ENCODE assay signal across 12 cellular contexts in the genomic region with DNA sequence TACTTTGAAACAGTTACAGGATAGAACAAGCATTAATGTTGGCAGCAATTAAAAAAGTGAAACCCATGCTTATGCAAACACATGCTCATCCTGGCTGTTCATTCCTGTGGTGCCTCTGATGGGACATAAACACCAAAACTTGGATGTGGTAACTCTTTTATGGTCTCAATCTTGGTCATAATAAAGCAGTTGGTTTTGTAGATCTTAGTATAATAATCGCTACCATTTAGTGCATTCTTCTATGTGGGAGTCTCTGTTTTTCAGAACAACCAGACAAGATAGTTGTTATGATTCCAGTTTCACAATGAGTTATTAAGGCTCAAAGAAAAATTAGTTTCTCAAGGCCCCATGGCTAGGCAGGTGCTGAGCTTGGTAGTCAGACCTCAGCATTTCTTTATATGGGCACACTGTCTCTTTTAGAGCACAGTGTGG.
DNase-seq lines count a peak whose midpoint lies in the region; ATAC-seq lines count a peak whose summit lies in the region.
"Had no signal": no experiment of that assay in that cellular context is flagged by ENCODE, and none has a peak within 500 bp of the region (broad histone marks: within the 10 kb centered on the region; RNA-seq: fewer than 3 reads in every experiment).

No MANE protein-coding gene starts in this region.

- peak overlapping the region; percentile 68 for H3K4me3 ChIP-seq in CD4-positive, CD25-positive, alpha-beta regulatory T cell (ENCODE audit: low read depth, low read length)
- H3K4me3 ChIP-seq: tibial nerve had no signal

- H3K4me1 ChIP-seq in CD4-positive, CD25-positive, alpha-beta regulatory T cell (ENCODE audit: control insufficient read depth, insufficient read depth, low read length, poor library complexity, severe bottlenecking): peaks cover 21% of the 10 kb centered on the region

- peak overlapping the region in 3 of 4 donors; percentile 63 to 69 (median 68) for H3K4me3 Mint-ChIP-seq in CD4-positive, CD25-positive, alpha-beta regulatory T cell
- peak overlapping the region; percentile 91 for H3K4me3 Mint-ChIP-seq in activated T-helper 17 cell treated with anti-CD3 and anti-CD28 coated beads, Interleukin-2, amount 50 U/mL, for 72 hours

- H3K36me3 Mint-ChIP-seq in CD4-positive, CD25-positive, alpha-beta regulatory T cell: peaks cover 48% of the 10 kb centered on the region
- peaks cover 47% of the 10 kb centered on the region for H3K36me3 Mint-ChIP-seq in activated T-helper 17 cell treated with anti-CD3 and anti-CD28 coated beads, Interleukin-2, amount 50 U/mL, for 72 hours (ENCODE audit: low read depth)

- no peaks in the 10 kb centered on the region for H3K9me3 ChIP-seq in CD4-positive, CD25-positive, alpha-beta regulatory T cell (ENCODE audit: control insufficient read depth in 2 of 2, low read length in 2 of 2)
- H3K9me3 ChIP-seq: tibial nerve had no signal

- no peaks in the 10 kb centered on the region for H3K27me3 Mint-ChIP-seq in CD4-positive, CD25-positive, alpha-beta regulatory T cell
- no peaks in the 10 kb centered on the region for H3K27me3 Mint-ChIP-seq in activated T-helper 17 cell treated with anti-CD3 and anti-CD28 coated beads, Interleukin-2, amount 50 U/mL, for 72 hours

- DNase-seq in CD4-positive, CD25-positive, alpha-beta regulatory T cell: peak in 1 of 3 donors; percentile 53
- DNase-seq in mesenteric fat pad (ENCODE audit: low spot score): no peak
- DNase-seq in HuH-7.5 (ENCODE audit: low spot score): no peak
- DNase-seq in DMS114 treated with DMSO at 0.1 percent for 48 hours (lab: John Stamatoyannopoulos, UW; ENCODE audit: unreplicated experiment): no peak
- no peak for DNase-seq in cardiac septum (ENCODE audit: low spot score)
- DNase-seq: foreskin fibroblast, mammary epithelial cell, NCI-H69 had no signal

- ATAC-seq in CD4-positive, CD25-positive, alpha-beta regulatory T cell (ENCODE audit: low read depth in 2 of 2): peak; percentile 11 to 16
- ATAC-seq in GM18868 (IDR thresholded peaks at IDR 0.05; ENCODE audit: unreplicated experiment): peak; percentile 90
- peak; percentile 69 for ATAC-seq in HG02981 (IDR thresholded peaks at IDR 0.05; ENCODE audit: unreplicated experiment)
- peak; percentile 90 for ATAC-seq in activated T-helper 17 cell treated with anti-CD3 and anti-CD28 coated beads, Interleukin-2, amount 50 U/mL, for 72 hours (replicated peaks)

- peak overlapping the region; percentile 36 for H3K27ac ChIP-seq in CD4-positive, CD25-positive, alpha-beta regulatory T cell (ENCODE audit: insufficient read depth, low read length, poor library complexity, severe bottlenecking)

- intact Hi-C loops in cardiac septum (cut with DNase I): no loop called here

- no peaks in the 10 kb centered on the region for H3K27me3 ChIP-seq in CD4-positive, CD25-positive, alpha-beta regulatory T cell (ENCODE audit: control insufficient read depth, insufficient read depth, low read length)
- H3K27me3 ChIP-seq: tibial nerve had no signal

- H3K36me3 ChIP-seq in CD4-positive, CD25-positive, alpha-beta regulatory T cell (ENCODE audit: control insufficient read depth, insufficient read depth, low read length): peaks cover 42% of the 10 kb centered on the region

- no peaks in the 10 kb centered on the region for H3K9me3 Mint-ChIP-seq in CD4-positive, CD25-positive, alpha-beta regulatory T cell
- H3K9me3 Mint-ChIP-seq in activated T-helper 17 cell treated with anti-CD3 and anti-CD28 coated beads, Interleukin-2, amount 50 U/mL, for 72 hours: no peaks in the 10 kb centered on the region

- peaks cover 16 to 34% (median 29%) of the 10 kb centered on the region in 4 donors for H3K4me1 Mint-ChIP-seq in CD4-positive, CD25-positive, alpha-beta regulatory T cell
- H3K4me1 Mint-ChIP-seq in activated T-helper 17 cell treated with anti-CD3 and anti-CD28 coated beads, Interleukin-2, amount 50 U/mL, for 72 hours: peaks cover 20% of the 10 kb centered on the region

- H3K27ac Mint-ChIP-seq in CD4-positive, CD25-positive, alpha-beta regulatory T cell: peak overlapping the region; percentile 79 to 83 (median 81)
- peak overlapping the region; percentile 94 for H3K27ac Mint-ChIP-seq in activated T-helper 17 cell treated with anti-CD3 and anti-CD28 coated beads, Interleukin-2, amount 50 U/mL, for 72 hours

Comparison
In these comparisons a context has a peak if more than half of its experiments do, and no peak if none do; other contexts are left out.
1. ATAC-seq: peak in every context shown above with its lines; median percentile 90 in GM18868; 90 in activated T-helper 17 cell treated with anti-CD3 and anti-CD28 coated beads, Interleukin-2, amount 50 U/mL, for 72 hours; 69 in HG02981; 14 in CD4-positive, CD25-positive, alpha-beta regulatory T cell.